In genomic region chr11:30465623-30466022, GRCh38 we compare ENCODE assay signal across 28 cellular contexts.
"Had no signal": no experiment of that assay in that cellular context is flagged by ENCODE, and none has a peak within 500 bp of the region (broad histone marks: within the 10 kb centered on the region; RNA-seq: fewer than 3 reads in every experiment).

No MANE protein-coding gene starts in this region.

- H3K27ac ChIP-seq: esophagus squamous epithelium, lower lobe of right lung, prostate gland, right atrium auricular region, stomach, upper lobe of left lung had no signal

- H3K4me3 ChIP-seq: esophagus squamous epithelium, heart right ventricle, lower lobe of right lung, prostate gland, right atrium auricular region, smooth muscle cell, stomach, tibial artery, upper lobe of left lung had no signal

- H3K36me3 ChIP-seq: esophagus squamous epithelium, heart right ventricle, lower lobe of right lung, prostate gland, right atrium auricular region, stomach, tibial artery, upper lobe of left lung had no signal

- H3K4me3 Mint-ChIP-seq: effector memory CD8-positive, alpha-beta T cell; naive thymus-derived CD8-positive, alpha-beta T cell; nephron progenitor cell had no signal

- H3K27ac Mint-ChIP-seq: nephron progenitor cell had no signal

- FAIRE-seq: endometrium, keratinocyte, urothelium cell line had no signal

- ATAC-seq: effector memory CD8-positive, alpha-beta T cell; heart right ventricle; left ventricle myocardium superior; lower lobe of right lung; naive thymus-derived CD8-positive, alpha-beta T cell; sciatic nerve had no signal

- H3K27me3 ChIP-seq: esophagus squamous epithelium, heart right ventricle, right atrium auricular region, stomach, tibial artery, upper lobe of left lung had no signal

- H3K36me3 Mint-ChIP-seq: naive thymus-derived CD8-positive, alpha-beta T cell had no signal

- H3K27me3 Mint-ChIP-seq: effector memory CD8-positive, alpha-beta T cell had no signal

- H3K4me1 ChIP-seq: esophagus squamous epithelium, lower lobe of right lung, prostate gland had no signal

- DNase-seq: cortex of kidney; effector memory CD8-positive, alpha-beta T cell; erythroblast; esophagus squamous epithelium; foreskin melanocyte; glutamatergic neuron; heart right ventricle; hypothalamus; left ventricle myocardium superior; lower lobe of right lung; naive thymus-derived CD8-positive, alpha-beta T cell; nephron progenitor cell; nucleus accumbens; stimulated activated CD4-positive, alpha-beta T cell treated with anti-CD3 and anti-CD28 coated beads, Interleukin-12 subunit alpha, Interleukin-12 subunit beta, amount 100 ng/mL, for 4 hours; stimulated activated CD4-positive, alpha-beta T cell treated with anti-CD3 and anti-CD28 coated beads, Interleukin-1b, Interleukin-23, amount 100 ng/mL, for 48 hours; stimulated activated CD4-positive, alpha-beta T cell treated with anti-CD3 and anti-CD28 coated beads, Interleukin-4, amount 100 ng/mL, for 1 hour; stimulated activated CD8-positive, alpha-beta memory T cell treated with anti-CD3 and anti-CD28 coated beads, Interleukin-4, amount 100 ng/mL, for 48 hours; stimulated activated naive CD4-positive, alpha-beta T cell treated with Interleukin-2 at 50 U/mL for 16 hours; stomach; tibial artery; upper lobe of left lung had no signal

- H3K9me3 ChIP-seq: esophagus squamous epithelium, heart right ventricle, lower lobe of right lung, prostate gland, right atrium auricular region, stomach, tibial artery, upper lobe of left lung had no signal

- H3K9me3 Mint-ChIP-seq: effector memory CD8-positive, alpha-beta T cell; naive thymus-derived CD8-positive, alpha-beta T cell; nephron progenitor cell had no signal

- H3K4me2 ChIP-seq: smooth muscle cell had no signal
